In the genomic region with DNA sequence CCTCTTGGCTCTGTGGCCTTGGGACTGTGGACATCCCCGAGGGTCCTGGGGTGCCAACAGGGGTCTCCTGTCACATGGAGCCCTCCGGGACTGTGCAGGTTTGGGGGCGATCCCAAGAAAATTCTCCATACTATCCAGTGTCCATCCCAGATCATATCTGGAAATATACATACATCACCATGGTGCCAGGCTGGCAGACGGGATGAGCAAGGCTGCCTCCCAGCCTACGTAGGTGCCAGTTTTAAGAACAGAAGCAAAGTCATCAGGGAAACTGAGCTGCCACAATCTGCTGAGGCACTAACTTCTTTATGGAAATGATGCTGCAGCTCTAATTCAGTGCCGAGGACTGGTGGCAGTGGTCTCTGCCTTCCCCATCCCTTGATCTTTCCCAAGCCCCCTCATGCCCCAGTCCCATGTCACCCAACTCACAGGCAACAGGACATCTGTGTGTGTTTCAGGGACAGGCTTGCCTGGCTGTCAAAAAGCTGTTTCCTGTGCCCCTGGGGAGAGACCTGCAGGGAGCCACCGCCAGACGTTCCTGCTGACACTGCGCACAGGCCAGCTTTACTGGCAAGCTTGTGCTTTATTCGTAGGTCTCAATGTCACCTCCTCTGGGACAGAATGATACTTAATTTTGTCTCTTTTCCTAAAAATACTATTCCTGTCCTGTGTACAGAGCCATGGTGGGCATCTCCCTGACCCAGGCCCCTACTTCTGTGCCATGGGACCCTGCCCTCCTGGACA, we compare ENCODE assay signal across 21 cellular contexts. TPM values are rescaled to one million over a fixed set of nuclear protein-coding genes. Genes with fewer than 3 reads are reported as not detected.
DNase-seq lines count a peak whose midpoint lies in the region; ATAC-seq and TF ChIP-seq lines count a peak whose summit lies in the region.
"Had no signal": no experiment of that assay in that cellular context is flagged by ENCODE, and none has a peak within 500 bp of the region (broad histone marks: within the 10 kb centered on the region; RNA-seq: fewer than 3 reads in every experiment).

No MANE protein-coding gene starts in this region.

- peak overlapping the region; percentile 24 for H3K27ac Mint-ChIP-seq in T-helper 17 cell

- DNase-seq in SK-N-SH (peak; percentile 34), NCI-H1694 (lab: John Stamatoyannopoulos, UW) (peak; percentile 54), T-helper 17 cell (no peak), spleen (peak; percentile 58)
- DNase-seq: 8988T; CD8-positive, alpha-beta memory T cell; DMS79 treated with DMSO at 0.1 percent for 48 hours; GM23248; NCI-H1092; NCI-H187 treated with DMSO at 0.1 percent for 48 hours; NCI-H510A; Right ventricle myocardium superior had no signal

- no peaks in the 10 kb centered on the region for H3K79me2 ChIP-seq in SK-N-SH (ENCODE audit: insufficient read depth)

- CTCF ChIA-PET in SK-N-SH (lab: Yijun Ruan, JAX), result interaction anchor here (0.7 to 6.9 kb wide), 8 partner anchors 14 to 1650 kb away, joined by 3 to 68 read pairs (median 9); no protein-coding TSS in a partner anchor

- H3K4me1 ChIP-seq in SK-N-SH (ENCODE audit: control insufficient read depth in 1 of 2, insufficient read depth in 2 of 2, low read depth in 1 of 2, low read length in 1 of 2) (peaks cover 11 to 15% of the 10 kb centered on the region in 2 experiments; a peak in 3 of 4 replicates), spleen (peaks cover 0 to 10% (median 8%) of the 10 kb centered on the region in 6 donors)
- H3K4me1 ChIP-seq: BLaER1 had no signal

- no peak overlapping the region for H3K9ac ChIP-seq in SK-N-SH
- H3K9ac ChIP-seq: BLaER1, GM23248 had no signal

- peaks cover 27% of the 10 kb centered on the region for H3K27me3 Mint-ChIP-seq in T-helper 17 cell

- no peak for ATAC-seq in SK-N-SH treated with all-trans-retinoic acid at 6 μM for 48 hours
- no peak for ATAC-seq in T-helper 17 cell
- no peak for ATAC-seq in GM19035 (IDR thresholded peaks at IDR 0.05; ENCODE audit: unreplicated experiment)
- no peak for ATAC-seq in GM18502 (IDR thresholded peaks at IDR 0.05; ENCODE audit: poor library complexity, unreplicated experiment)
- no peak for ATAC-seq in GM21825 (IDR thresholded peaks at IDR 0.05; ENCODE audit: unreplicated experiment)
- ATAC-seq: HCT116 had no signal

- TF ChIP-seq POLR2A in spleen (IDR thresholded peaks at IDR 0.05), result no peak

- peaks cover 3% of the 10 kb centered on the region for H3K4me1 Mint-ChIP-seq in T-helper 17 cell

- no peaks in the 10 kb centered on the region for H3K27me3 ChIP-seq in SK-N-SH (ENCODE audit: insufficient read depth)
- H3K27me3 ChIP-seq in spleen (replicated peaks in 1 of 7), result peaks cover 0 to 5% (median 0%) of the 10 kb centered on the region in 7 donors
- H3K27me3 ChIP-seq: BLaER1, Peyer's patch had no signal

- H3K36me3 Mint-ChIP-seq in T-helper 17 cell (ENCODE audit: low read depth), result peaks cover 7% of the 10 kb centered on the region
- H3K36me3 Mint-ChIP-seq: CD8-positive, alpha-beta memory T cell had no signal

- H4K20me1 ChIP-seq in SK-N-SH (ENCODE audit: insufficient read depth), result no peaks in the 10 kb centered on the region
- H4K20me1 ChIP-seq: BLaER1 had no signal

- H3K4me3 ChIP-seq in SK-N-SH (ENCODE audit: low read depth in 2 of 2, low read length in 1 of 2) (no peak overlapping the region), spleen (no peak overlapping the region)
- H3K4me3 ChIP-seq: BLaER1, GM23248, Peyer's patch, SK-N-MC had no signal

- H3K9me3 ChIP-seq in SK-N-SH, result no peaks in the 10 kb centered on the region
- no peaks in the 10 kb centered on the region for H3K9me3 ChIP-seq in T-helper 17 cell (ENCODE audit: control insufficient read depth, low read length, poor library complexity, severe bottlenecking)
- H3K9me3 ChIP-seq in spleen, result no peaks in the 10 kb centered on the region
- H3K9me3 ChIP-seq: BLaER1, Peyer's patch had no signal

- intact Hi-C loops in spleen (cut with DNase I; ENCODE audit: low total_unique reads), result loop anchor here (5.0 kb wide), 1 partner anchor 474 kb away; no protein-coding TSS in a partner anchor

- H3K4me3 Mint-ChIP-seq in T-helper 17 cell, result no peak overlapping the region
- H3K4me3 Mint-ChIP-seq: CD8-positive, alpha-beta memory T cell had no signal

- no peaks in the 10 kb centered on the region for H3F3A ChIP-seq in SK-N-SH (replicated peaks; ENCODE audit: insufficient read depth)

- H3K36me3 ChIP-seq in SK-N-SH (replicated peaks in 1 of 2; ENCODE audit: control insufficient read depth in 1 of 2, insufficient read depth in 2 of 2, low read length in 1 of 2), result no peaks in the 10 kb centered on the region
- no peaks in the 10 kb centered on the region for H3K36me3 ChIP-seq in spleen
- H3K36me3 ChIP-seq: BLaER1, Peyer's patch had no signal

- no peak for TF ChIP-seq CTCF in SK-N-SH (IDR thresholded peaks at IDR 0.05)
- no peak for TF ChIP-seq CTCF in spleen (IDR thresholded peaks at IDR 0.05 in 8 of 11, conservative IDR thresholded peaks at IDR 0.05 in 3 of 11)

- no peaks in the 10 kb centered on the region for H3K9me2 ChIP-seq in SK-N-SH

- H2AFZ ChIP-seq in SK-N-SH (ENCODE audit: low read depth), result no peak overlapping the region
- H2AFZ ChIP-seq: GM23248 had no signal

- no peak for TF ChIP-seq EP300 in SK-N-SH (IDR thresholded peaks at IDR 0.05; ENCODE audit: borderline replicate concordance in 1 of 2, low read depth in 1 of 2, low read length in 1 of 2)

- TF ChIP-seq RAD21 in SK-N-SH (IDR thresholded peaks at IDR 0.05; ENCODE audit: low read length), result no peak

- H3K27ac ChIP-seq in SK-N-SH (ENCODE audit: low read depth in 2 of 2, low read length in 1 of 2) (no peak overlapping the region), spleen (no peak overlapping the region)
- H3K27ac ChIP-seq: BLaER1, GM23248, SK-N-MC had no signal

- WGBS in SK-N-SH (ENCODE audit: low lambda C conversion rate), result 81% methylated on average over 7 of the region's 10 CpGs
- WGBS in spleen, 5 donors, result 74 to 84% (median 79%) methylated on average over 10 of the region's 10 CpGs

- no peak overlapping the region for H3K4me2 ChIP-seq in SK-N-SH
- H3K4me2 ChIP-seq: BLaER1 had no signal

- POLR2A ChIA-PET in SK-N-SH (lab: Yijun Ruan, JAX), result interaction anchor here (0.7 kb wide), 1 partner anchor 228 kb away, joined by 3 read pairs; no protein-coding TSS in a partner anchor

TF ChIP-seq in SK-N-SH, 30 proteins besides CTCF, POLR2A, EP300 and RAD21 (continues in another document):
- TF ChIP-seq, protein P1, sequence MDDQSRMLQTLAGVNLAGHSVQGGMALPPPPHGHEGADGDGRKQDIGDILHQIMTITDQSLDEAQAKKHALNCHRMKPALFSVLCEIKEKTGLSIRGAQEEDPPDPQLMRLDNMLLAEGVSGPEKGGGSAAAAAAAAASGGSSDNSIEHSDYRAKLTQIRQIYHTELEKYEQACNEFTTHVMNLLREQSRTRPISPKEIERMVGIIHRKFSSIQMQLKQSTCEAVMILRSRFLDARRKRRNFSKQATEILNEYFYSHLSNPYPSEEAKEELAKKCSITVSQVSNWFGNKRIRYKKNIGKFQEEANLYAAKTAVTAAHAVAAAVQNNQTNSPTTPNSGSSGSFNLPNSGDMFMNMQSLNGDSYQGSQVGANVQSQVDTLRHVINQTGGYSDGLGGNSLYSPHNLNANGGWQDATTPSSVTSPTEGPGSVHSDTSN (IDR thresholded peaks at IDR 0.05), result no peak
- TF ChIP-seq RCOR1 (IDR thresholded peaks at IDR 0.05; ENCODE audit: low read length), result no peak
- TF ChIP-seq FOXM1 (IDR thresholded peaks at IDR 0.05; ENCODE audit: low read depth), result no peak
- no peak for TF ChIP-seq FOSL2 (IDR thresholded peaks at IDR 0.05; ENCODE audit: borderline replicate concordance, low read depth)
- TF ChIP-seq MXI1 (IDR thresholded peaks at IDR 0.05; ENCODE audit: low read depth, low read length), result no peak
- TF ChIP-seq, protein P2, sequence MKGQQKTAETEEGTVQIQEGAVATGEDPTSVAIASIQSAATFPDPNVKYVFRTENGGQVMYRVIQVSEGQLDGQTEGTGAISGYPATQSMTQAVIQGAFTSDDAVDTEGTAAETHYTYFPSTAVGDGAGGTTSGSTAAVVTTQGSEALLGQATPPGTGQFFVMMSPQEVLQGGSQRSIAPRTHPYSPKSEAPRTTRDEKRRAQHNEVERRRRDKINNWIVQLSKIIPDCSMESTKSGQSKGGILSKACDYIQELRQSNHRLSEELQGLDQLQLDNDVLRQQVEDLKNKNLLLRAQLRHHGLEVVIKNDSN (IDR thresholded peaks at IDR 0.05; ENCODE audit: borderline replicate concordance, low read depth), result no peak

TF ChIP-seq in SK-N-SH treated with all-trans-retinoic acid at 6 μM for 48 hours, 23 proteins besides CTCF, POLR2A, EP300 and RAD21 (continues in another document):
- TF ChIP-seq ISL1 (CRISPR knock-in tag; IDR thresholded peaks at IDR 0.05) (no peak), ZFP3 (CRISPR knock-in tag; IDR thresholded peaks at IDR 0.05) (no peak), ESRRG (CRISPR knock-in tag; IDR thresholded peaks at IDR 0.05) (no peak)

RNA-seq across cellular contexts. Expression of a gene that starts 15.5 kb away (rescaled TPM):
- 0.03 TPM in 1 of 2 replicates, not detected in the other for polyA plus RNA-seq in SK-N-SH (2012; rRNA removed)
- polyA plus RNA-seq in SK-N-SH (2012; cell fraction: cytosol; rRNA removed), result 0.03 TPM in 1 of 2 replicates, not detected in the other
- 0.06 and 0.15 TPM in 2 replicates for polyA plus RNA-seq in SK-N-SH (2012; cell fraction: nucleus; rRNA removed)
- not detected for total RNA-seq in T-helper 17 cell
- not detected for total RNA-seq in spleen
- under 1 TPM; 0.09 to 0.20 (median 0.10) TPM for polyA plus RNA-seq in spleen
- total RNA-seq: CD8-positive, alpha-beta memory T cell; GM23248; MCF 10A; Peyer's patch had no signal
- polyA plus RNA-seq: CD8-positive, alpha-beta memory T cell; GM23248 had no signal

RNA-seq across cellular contexts. Expression of a gene that starts 31.6 kb away (rescaled TPM):
- polyA plus RNA-seq in SK-N-SH (2012; rRNA removed) (not detected in 2 replicates), spleen (1 to 10 TPM; 1.2 to 3.6 (median 1.4) TPM)
- polyA plus RNA-seq in SK-N-SH (2012; cell fraction: cytosol; rRNA removed), result not detected in 2 replicates
- polyA plus RNA-seq in SK-N-SH (2012; cell fraction: nucleus; rRNA removed), result not detected in 2 replicates
- total RNA-seq in T-helper 17 cell (not detected), spleen (1 to 10 TPM in 4 of 7 donors, under 1 TPM in 1, not detected in 2; 0.57 to 2.2 (median 1.1) TPM)
- total RNA-seq: CD8-positive, alpha-beta memory T cell; GM23248; MCF 10A; Peyer's patch; Right ventricle myocardium superior had no signal
- polyA plus RNA-seq: CD8-positive, alpha-beta memory T cell; GM23248 had no signal

Comparison
In these comparisons a context has a peak if more than half of its experiments do, and no peak if none do; other contexts are left out.
1. DNase-seq: peak in SK-N-SH (single experiment), NCI-H1694 (single experiment) and spleen (single experiment); none in T-helper 17 cell (0 of 3).